In genomic region chr4:182111586-182111985, GRCh38 we compare ENCODE assay signal across 25 cellular contexts.
DNase-seq lines count a peak whose midpoint lies in the region; ATAC-seq and TF ChIP-seq lines count a peak whose summit lies in the region.
"Had no signal": no experiment of that assay in that cellular context is flagged by ENCODE, and none has a peak within 500 bp of the region (broad histone marks: within the 10 kb centered on the region; RNA-seq: fewer than 3 reads in every experiment).

No MANE protein-coding gene starts in this region.

- H3K23ac ChIP-seq in H9 (ENCODE audit: insufficient read length, low read depth, low read length), result no peak overlapping the region

- no peak overlapping the region for H3K4ac ChIP-seq in H9 (ENCODE audit: low read depth, low read length)

- no peaks in the 10 kb centered on the region for H3K27me3 ChIP-seq in H9 (ENCODE audit: insufficient read depth, low read length)
- H3K27me3 ChIP-seq in hepatocyte, result no peaks in the 10 kb centered on the region
- H3K27me3 ChIP-seq in A673 (replicated peaks; ENCODE audit: insufficient read depth, low read depth, low read length, poor library complexity), result no peaks in the 10 kb centered on the region
- H3K27me3 ChIP-seq in right cardiac atrium (ENCODE audit: control insufficient read depth, insufficient read depth), result no peaks in the 10 kb centered on the region
- H3K27me3 ChIP-seq: BLaER1, SJCRH30 had no signal

- no peak overlapping the region for H3K14ac ChIP-seq in H9 (ENCODE audit: insufficient read depth, low read length)

- H2AK5ac ChIP-seq in H9 (ENCODE audit: insufficient read length, low read length), result no peak overlapping the region

- no peaks in the 10 kb centered on the region for H3K27me3 Mint-ChIP-seq in H9 (ENCODE audit: low read depth)
- H3K27me3 Mint-ChIP-seq in nephron progenitor cell (ENCODE audit: low read depth, poor library complexity), result peaks cover 7% of the 10 kb centered on the region
- no peaks in the 10 kb centered on the region for H3K27me3 Mint-ChIP-seq in activated CD4-positive, alpha-beta T cell treated with anti-CD3 and anti-CD28 coated beads, Interleukin-2, amount 10 ng/mL, durations not matched to agents 7 days and 5 days
- H3K27me3 Mint-ChIP-seq: CD4-positive, alpha-beta T cell; IgD-negative memory B cell had no signal

- H4K20me1 ChIP-seq in H9 (ENCODE audit: control insufficient read depth, insufficient read depth, insufficient read length) (no peaks in the 10 kb centered on the region), hepatocyte (ENCODE audit: insufficient read depth, poor library complexity, severe bottlenecking) (no peaks in the 10 kb centered on the region)
- H4K20me1 ChIP-seq: BLaER1 had no signal

- no peaks in the 10 kb centered on the region for H3K23me2 ChIP-seq in H9 (ENCODE audit: insufficient read length, low read depth, low read length, poor library complexity, severe bottlenecking)

- ATAC-seq in right cardiac atrium, result no peak
- ATAC-seq: Right ventricle myocardium inferior, SK-N-SH treated with all-trans-retinoic acid at 6 μM for 48 hours had no signal

- WGBS in H9 (ENCODE audit: extremely low coverage, insufficient read length, low lambda C conversion rate), result no CpG with 5 or more reads among the region's 1 CpG
- 79% methylated on average over 1 of the region's 1 CpG for WGBS in hepatocyte (ENCODE audit: low lambda C conversion rate, missing lambda C conversion rate)
- 97% methylated on average over 1 of the region's 1 CpG for WGBS in right cardiac atrium

- H3K9me2 ChIP-seq in hepatocyte (replicated peaks; ENCODE audit: insufficient read depth), result no peaks in the 10 kb centered on the region

- H2BK20ac ChIP-seq in H9 (ENCODE audit: low read depth, low read length, poor library complexity, severe bottlenecking), result no peak overlapping the region

- H3K9ac ChIP-seq in H9 (ENCODE audit: extremely low read depth, insufficient read length, low read length), result no peak overlapping the region
- H3K9ac ChIP-seq: BLaER1, GM23248, KMS-11 had no signal

- POLR2A ChIA-PET in A673 (lab: Charles Lee; ENCODE audit: low non-redundant PET), result no interaction called here
- POLR2A ChIA-PET in activated CD4-positive, alpha-beta T cell treated with anti-CD3 and anti-CD28 coated beads, Interleukin-2, amount 10 ng/mL, durations not matched to agents 7 days and 5 days (lab: Charles Lee), result no interaction called here

- H4K5ac ChIP-seq in H9 (ENCODE audit: insufficient read length, low read depth, low read length), result no peak overlapping the region

- intact Hi-C loops in A673 (cut with micrococcal nuclease; ENCODE audit: unreplicated experiment) (no loop called here), right cardiac atrium (cut with DNase I) (no loop called here)

- DNase-seq in H9, result no peak
- peak; percentile 13 for DNase-seq in choroid plexus epithelial cell (ENCODE audit: low read depth)
- peak; percentile 23 for DNase-seq in hepatocyte (ENCODE audit: low spot score)
- DNase-seq in nephron progenitor cell, result no peak
- no peak for DNase-seq in A673 (ENCODE audit: low spot score)
- DNase-seq in activated CD8-positive, alpha-beta memory T cell treated with anti-CD3 and anti-CD28 coated beads for 24 hours, result no peak
- no peak for DNase-seq in right cardiac atrium
- DNase-seq in activated CD4-positive, alpha-beta T cell treated with anti-CD3 and anti-CD28 coated beads, Interleukin-2, amount 10 ng/mL, durations not matched to agents 7 days and 5 days, result no peak
- DNase-seq: CD4-positive, alpha-beta T cell; GM23248; HCEC 1CT; MM.1S; NCI-H1417 treated with DMSO at 0.1 percent for 48 hours; NCI-H1694 treated with DMSO at 0.1 percent for 48 hours; NCI-H2081; NCI-H2171 treated with DMSO at 0.1 percent for 48 hours; NCI-H446 treated with DMSO at 0.1 percent for 48 hours; NCI-H526 treated with DMSO at 0.1 percent for 48 hours; PC-9; SJCRH30 had no signal

- no peak overlapping the region; a peak in 1 of 5 replicates for H3K4me3 Mint-ChIP-seq in H9
- no peak overlapping the region for H3K4me3 Mint-ChIP-seq in nephron progenitor cell
- no peak overlapping the region for H3K4me3 Mint-ChIP-seq in activated CD4-positive, alpha-beta T cell treated with anti-CD3 and anti-CD28 coated beads, Interleukin-2, amount 10 ng/mL, durations not matched to agents 7 days and 5 days
- H3K4me3 Mint-ChIP-seq: CD4-positive, alpha-beta T cell; IgD-negative memory B cell had no signal

- 0 out of 3 replicates have a peak, but pooled peaks have one; percentile 19 for TF ChIP-seq CTCF in H9 (conservative IDR thresholded peaks at IDR 0.05)
- TF ChIP-seq CTCF in choroid plexus epithelial cell (conservative IDR thresholded peaks at IDR 0.05; ENCODE audit: low read depth, low read length), result no peak
- no peak for TF ChIP-seq CTCF in hepatocyte (IDR thresholded peaks at IDR 0.05; ENCODE audit: poor library complexity)
- no peak for TF ChIP-seq CTCF in nephron progenitor cell (IDR thresholded peaks at IDR 0.05)
- no peak for TF ChIP-seq CTCF in A673 (conservative IDR thresholded peaks at IDR 0.05; ENCODE audit: low read depth, low read length)

- H3K36me3 ChIP-seq in hepatocyte (replicated peaks; ENCODE audit: insufficient read depth, low read depth) (no peaks in the 10 kb centered on the region), A673 (ENCODE audit: insufficient read depth, low read length, poor library complexity, severe bottlenecking) (no peaks in the 10 kb centered on the region)
- H3K36me3 ChIP-seq: BLaER1, SJCRH30 had no signal

- H3K27ac ChIP-seq in H9 (ENCODE audit: insufficient read length, low read depth, low read length) (no peak overlapping the region), hepatocyte (no peak overlapping the region), A673 (ENCODE audit: low read depth, low read length, poor library complexity, severe bottlenecking) (no peak overlapping the region), right cardiac atrium (ENCODE audit: low read length) (no peak overlapping the region)
- H3K27ac ChIP-seq: BLaER1, GM23248, KMS-11, PC-9, SJCRH30 had no signal

- H3K36me3 Mint-ChIP-seq in H9 (ENCODE audit: insufficient read depth in 1 of 3, low read depth in 3 of 3), result no peaks in the 10 kb centered on the region
- H3K36me3 Mint-ChIP-seq in nephron progenitor cell (ENCODE audit: low read depth), result no peaks in the 10 kb centered on the region
- no peaks in the 10 kb centered on the region for H3K36me3 Mint-ChIP-seq in activated CD4-positive, alpha-beta T cell treated with anti-CD3 and anti-CD28 coated beads, Interleukin-2, amount 10 ng/mL, durations not matched to agents 7 days and 5 days (ENCODE audit: low read depth)
- H3K36me3 Mint-ChIP-seq: IgD-negative memory B cell had no signal

- H3K4me1 Mint-ChIP-seq in H9, result peaks cover 7 to 19% of the 10 kb centered on the region in 2 experiments
- H3K4me1 Mint-ChIP-seq in nephron progenitor cell, result peaks cover 34% of the 10 kb centered on the region
- H3K4me1 Mint-ChIP-seq in activated CD4-positive, alpha-beta T cell treated with anti-CD3 and anti-CD28 coated beads, Interleukin-2, amount 10 ng/mL, durations not matched to agents 7 days and 5 days, result no peaks in the 10 kb centered on the region
- H3K4me1 Mint-ChIP-seq: IgD-negative memory B cell had no signal

- H3K27ac Mint-ChIP-seq in H9 (peak overlapping the region in 2 of 3 experiments; percentile 27 to 49; a peak in 3 of 7 replicates), nephron progenitor cell (peak overlapping the region; percentile 35)
- H3K27ac Mint-ChIP-seq in activated CD4-positive, alpha-beta T cell treated with anti-CD3 and anti-CD28 coated beads, Interleukin-2, amount 10 ng/mL, durations not matched to agents 7 days and 5 days, result no peak overlapping the region
- H3K27ac Mint-ChIP-seq: CD4-positive, alpha-beta T cell; IgD-negative memory B cell had no signal

- H2AFZ ChIP-seq in H9 (ENCODE audit: low read length) (no peak overlapping the region), hepatocyte (no peak overlapping the region)
- H2AFZ ChIP-seq: GM23248, PC-9 had no signal

- H3K79me2 ChIP-seq in H9 (ENCODE audit: insufficient read depth, low read length) (no peaks in the 10 kb centered on the region), hepatocyte (no peaks in the 10 kb centered on the region)

- no peak overlapping the region for H4K91ac ChIP-seq in H9 (ENCODE audit: insufficient read length, low read depth, low read length)

- H3K9me3 Mint-ChIP-seq in H9 (no peaks in the 10 kb centered on the region), nephron progenitor cell (peaks cover 9% of the 10 kb centered on the region)
- H3K9me3 Mint-ChIP-seq in activated CD4-positive, alpha-beta T cell treated with anti-CD3 and anti-CD28 coated beads, Interleukin-2, amount 10 ng/mL, durations not matched to agents 7 days and 5 days, result no peaks in the 10 kb centered on the region
- H3K9me3 Mint-ChIP-seq: CD4-positive, alpha-beta T cell had no signal

- no peak overlapping the region for H3K18ac ChIP-seq in H9 (ENCODE audit: insufficient read length, low read depth, low read length)

- no peak overlapping the region for H2BK12ac ChIP-seq in H9 (ENCODE audit: insufficient read length, low read depth, low read length)

- H3K56ac ChIP-seq in H9 (ENCODE audit: insufficient read length, low read depth, low read length), result no peak overlapping the region

- no peak overlapping the region for H2BK5ac ChIP-seq in H9 (ENCODE audit: insufficient read length, low read length)

- H4K8ac ChIP-seq in H9 (replicated peaks; ENCODE audit: insufficient read length, low read depth, low read length), result no peak overlapping the region

- H3K9me3 ChIP-seq in H9 (ENCODE audit: control insufficient read depth, low read depth, low read length), result no peaks in the 10 kb centered on the region
- no peaks in the 10 kb centered on the region for H3K9me3 ChIP-seq in hepatocyte (ENCODE audit: low read depth)
- no peaks in the 10 kb centered on the region for H3K9me3 ChIP-seq in A673 (ENCODE audit: low read depth, low read length, poor library complexity, severe bottlenecking)
- no peaks in the 10 kb centered on the region for H3K9me3 ChIP-seq in right cardiac atrium (ENCODE audit: control insufficient read depth, low read length)
- H3K9me3 ChIP-seq: SJCRH30 had no signal

- BruUV-seq in A673 (replicated peaks; lab: Mats Ljungman, UMichigan), result no TSS peak

- no peak overlapping the region for H2BK120ac ChIP-seq in H9 (ENCODE audit: low read depth, low read length, poor library complexity, severe bottlenecking)

- H3K4me2 ChIP-seq in H9 (ENCODE audit: insufficient read depth, insufficient read length, low read length) (no peak overlapping the region), hepatocyte (no peak overlapping the region)
- H3K4me2 ChIP-seq: BLaER1, KMS-11, PC-9 had no signal

- CTCF ChIA-PET in A673 (lab: Charles Lee), result no interaction called here
- CTCF ChIA-PET in activated CD4-positive, alpha-beta T cell treated with anti-CD3 and anti-CD28 coated beads, Interleukin-2, amount 10 ng/mL, durations not matched to agents 7 days and 5 days (lab: Charles Lee), result no interaction called here

- H2BK15ac ChIP-seq in H9 (ENCODE audit: low read depth, low read length), result no peak overlapping the region

- H3K4me1 ChIP-seq in H9 (ENCODE audit: insufficient read depth, low read length), result no peaks in the 10 kb centered on the region
- H3K4me1 ChIP-seq in hepatocyte (ENCODE audit: insufficient read depth), result no peaks in the 10 kb centered on the region
- H3K4me1 ChIP-seq in A673 (ENCODE audit: insufficient read depth, low read length, poor library complexity, severe bottlenecking), result no peaks in the 10 kb centered on the region
- H3K4me1 ChIP-seq in right cardiac atrium (ENCODE audit: control insufficient read depth, insufficient read depth, low read length), result no peaks in the 10 kb centered on the region
- H3K4me1 ChIP-seq: BLaER1, SJCRH30 had no signal

- H3T11ph ChIP-seq in H9 (ENCODE audit: low read length), result no peak overlapping the region

- H3K4me3 ChIP-seq in choroid plexus epithelial cell (ENCODE audit: low read depth, low read length) (no peak overlapping the region), hepatocyte (no peak overlapping the region), A673 (ENCODE audit: low read depth, low read length, poor library complexity, severe bottlenecking) (no peak overlapping the region), right cardiac atrium (ENCODE audit: low read length) (no peak overlapping the region)
- H3K4me3 ChIP-seq: BLaER1, GM23248, PC-9, SJCRH30 had no signal

- H3K79me1 ChIP-seq in H9 (ENCODE audit: insufficient read depth, low read depth, low read length, poor library complexity, severe bottlenecking), result no peaks in the 10 kb centered on the region

Comparison
In these comparisons a context has a peak if more than half of its experiments do, and no peak if none do; other contexts are left out.
1. DNase-seq: peak in choroid plexus epithelial cell (single experiment) and hepatocyte (single experiment); none in H9 (single experiment), nephron progenitor cell (single experiment), A673 (single experiment), activated CD8-positive, alpha-beta memory T cell treated with anti-CD3 and anti-CD28 coated beads for 24 hours (single experiment), right cardiac atrium (0 of 3) and activated CD4-positive, alpha-beta T cell treated with anti-CD3 and anti-CD28 coated beads, Interleukin-2, amount 10 ng/mL, durations not matched to agents 7 days and 5 days (single experiment).